In the genomic region with DNA sequence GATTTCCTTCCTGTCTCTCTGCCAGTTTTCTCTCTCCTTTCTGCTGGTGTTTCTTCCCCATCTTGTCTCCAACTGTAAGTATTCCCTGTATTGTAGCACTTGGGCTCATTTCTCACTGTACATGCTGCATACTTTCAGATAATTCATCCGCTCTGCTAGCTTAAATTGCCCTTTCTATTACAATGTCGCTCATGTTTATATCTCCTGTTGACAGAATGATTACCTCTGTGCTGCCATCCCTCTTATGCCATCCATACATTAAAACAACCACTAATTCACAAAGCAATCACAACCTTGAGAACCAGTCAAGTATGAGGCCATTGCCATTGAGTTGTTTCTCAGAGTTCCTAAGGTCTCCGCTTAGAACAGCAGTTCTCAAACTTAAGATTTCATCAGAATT, we compare ENCODE assay signal across 2 cellular contexts.
TF ChIP-seq lines count a peak whose summit lies in the region.

No MANE protein-coding gene starts in this region.

TF ChIP-seq in endothelial cell of umbilical vein, 7 proteins besides CTCF, POLR2A, EP300 and RAD21:
- TF ChIP-seq MAX (IDR thresholded peaks at IDR 0.05; ENCODE audit: insufficient read depth, insufficient read length) (no peak), FOS (IDR thresholded peaks at IDR 0.05; ENCODE audit: borderline replicate concordance, insufficient read depth, low read length) (no peak), GATA2 (IDR thresholded peaks at IDR 0.05; ENCODE audit: insufficient read depth, insufficient read length, low read depth, low read length) (no peak), MYC (IDR thresholded peaks at IDR 0.05; ENCODE audit: low read depth, low read length) (no peak), JUN (IDR thresholded peaks at IDR 0.05; ENCODE audit: borderline replicate concordance, insufficient read depth, insufficient read length, low read depth) (no peak), POLR2AphosphoS5 (IDR thresholded peaks at IDR 0.05; ENCODE audit: insufficient read depth, low read depth, low read length) (no peak), EZH2 (IDR thresholded peaks at IDR 0.05; ENCODE audit: borderline replicate concordance, low read depth, low read length, severe bottlenecking) (no peak)

TF ChIP-seq in neural cell, 6 proteins besides CTCF, POLR2A, EP300 and RAD21:
- TF ChIP-seq SMC3 (conservative IDR thresholded peaks at IDR 0.05; ENCODE audit: poor library complexity) = peak; percentile 14
- no peak for TF ChIP-seq TAF1 (IDR thresholded peaks at IDR 0.05; ENCODE audit: low read depth)
- peak; percentile 90 for TF ChIP-seq POLR2AphosphoS5 (IDR thresholded peaks at IDR 0.05)
- TF ChIP-seq EZH2 (IDR thresholded peaks at IDR 0.05; ENCODE audit: borderline replicate concordance, insufficient read depth, low read length, poor library complexity, severe bottlenecking) = no peak
- TF ChIP-seq MXI1 (conservative IDR thresholded peaks at IDR 0.05; ENCODE audit: poor library complexity, severe bottlenecking) = no peak
- no peak for TF ChIP-seq REST (IDR thresholded peaks at IDR 0.05; ENCODE audit: borderline replicate concordance)
